In genomic region chr7:118219157-118219512, GRCh38 we compare ENCODE assay signal across 20 cellular contexts. TPM values are rescaled to one million over a fixed set of nuclear protein-coding genes. Genes with fewer than 3 reads are reported as not detected.
"Had no signal": no experiment of that assay in that cellular context is flagged by ENCODE, and none has a peak within 500 bp of the region (broad histone marks: within the 10 kb centered on the region; RNA-seq: fewer than 3 reads in every experiment).

No MANE protein-coding gene starts in this region.

- H3K4me3 Mint-ChIP-seq: memory B cell, naive B cell had no signal

- H3K27me3 Mint-ChIP-seq: memory B cell had no signal

- H3K9me3 Mint-ChIP-seq: memory B cell, naive B cell had no signal

- H3K4me3 ChIP-seq: coronary artery, dorsolateral prefrontal cortex, esophagus muscularis mucosa, gastroesophageal sphincter, heart left ventricle, left lung, lung, mucosa of descending colon had no signal

- H3K9me3 ChIP-seq: esophagus muscularis mucosa, gastroesophageal sphincter, heart left ventricle, left lung, mucosa of descending colon had no signal

- H3K36me3 ChIP-seq: esophagus muscularis mucosa, gastroesophageal sphincter, heart left ventricle, left lung had no signal

- H3K27me3 ChIP-seq: dorsolateral prefrontal cortex, esophagus muscularis mucosa, foreskin keratinocyte, gastroesophageal sphincter had no signal

- H3K27ac ChIP-seq: coronary artery, dorsolateral prefrontal cortex, esophagus muscularis mucosa, foreskin keratinocyte, gastroesophageal sphincter, heart left ventricle, left lung had no signal

- H3K4me1 ChIP-seq: foreskin keratinocyte had no signal

- H3K36me3 Mint-ChIP-seq: memory B cell, naive B cell had no signal

- DNase-seq: dermis blood vessel endothelial cell; dorsolateral prefrontal cortex; effector CD4-positive, alpha-beta T cell; effector memory CD4-positive, alpha-beta T cell; foreskin keratinocyte; heart left ventricle; hippocampal formation; left cardiac atrium; left lung; left ventricle myocardium superior; mammary epithelial cell; mesendoderm; mucosa of descending colon; naive B cell had no signal

- H3K27ac Mint-ChIP-seq: memory B cell had no signal

RNA-seq across cellular contexts. Expression of gene ANKRD7, which starts 5.4 kb away (rescaled TPM):
- total RNA-seq: dermis blood vessel endothelial cell had no signal
- polyA plus RNA-seq: endothelial cell of umbilical vein had no signal
